In genomic region chr3:194344012-194344411, GRCh38 we compare ENCODE assay signal across 8 cellular contexts. TPM values are rescaled to one million over a fixed set of nuclear protein-coding genes. Genes with fewer than 3 reads are reported as not detected.
DNase-seq lines count a peak whose midpoint lies in the region; ATAC-seq and TF ChIP-seq lines count a peak whose summit lies in the region.

No MANE protein-coding gene starts in this region.

- POLR2A ChIA-PET in RWPE1 (lab: Yijun Ruan, JAX; ENCODE audit: low non-redundant PET): no interaction called here

- TF ChIP-seq CTCF in RWPE1 (conservative IDR thresholded peaks at IDR 0.05; ENCODE audit: low read depth): peak; percentile 97

- CTCF ChIA-PET in RWPE1 (lab: Yijun Ruan, JAX): interaction anchor here (0.6 to 2.7 kb wide), 37 partner anchors 8 to 1009 kb away, joined by 3 to 20 read pairs (median 4); partner anchors contain the start of gene LRRC15

- intact Hi-C loops in aorta (cut with DNase I): loop anchor here in 1 of 2 donors (10.0 kb wide), 1 partner anchor 559 kb away; no protein-coding TSS in a partner anchor

- H3K27me3 ChIP-seq in aorta (ENCODE audit: control insufficient read depth in 1 of 2, insufficient read depth in 2 of 2, low read length in 1 of 2): no peaks in the 10 kb centered on the region

- no peaks in the 10 kb centered on the region for H3K36me3 ChIP-seq in aorta (ENCODE audit: control insufficient read depth in 1 of 2, insufficient read depth in 2 of 2, low read length in 1 of 2)

- WGBS in aorta, 2 donors: 35 to 36% methylated on average over 9 of the region's 9 CpGs

- peak; percentile 62 for ATAC-seq in HG03432 (IDR thresholded peaks at IDR 0.05; ENCODE audit: unreplicated experiment)
- peak; percentile 71 for ATAC-seq in aorta (ENCODE audit: low FRiP score)

- DNase-seq in ELR (ENCODE audit: low read depth): peak; percentile 69
- DNase-seq in RWPE1 (ENCODE audit: low spot score): peak; percentile 79
- peak; percentile 50 for DNase-seq in activated T-helper 9 cell treated with anti-CD3 and anti-CD28 coated beads, Interleukin-2, amount 50 U/mL, for 16 hours (ENCODE audit: low read depth)
- peak; percentile 65 for DNase-seq in glomerular visceral epithelial cell (ENCODE audit: extremely low spot score)
- DNase-seq in pons (ENCODE audit: low spot score): peak; percentile 41
- DNase-seq in aorta: peak; percentile 83 to 93
- no peak for DNase-seq in dedifferentiated amniotic fluid mesenchymal stem cell (ENCODE audit: extremely low spot score)

- H3K9me3 ChIP-seq in aorta (ENCODE audit: control insufficient read depth, low read length): no peaks in the 10 kb centered on the region

- H3K27ac ChIP-seq in RWPE1 (no peak overlapping the region), aorta (ENCODE audit: low read depth in 1 of 2, low read length in 2 of 2) (no peak overlapping the region)

- no peak overlapping the region for H3K4me3 ChIP-seq in aorta (ENCODE audit: low read length in 2 of 2)

- H3K4me1 ChIP-seq in aorta (ENCODE audit: control insufficient read depth in 1 of 2, insufficient read depth in 2 of 2, low read length in 2 of 2): no peaks in the 10 kb centered on the region

RNA-seq across cellular contexts. Expression of gene CPN2, which starts 7.1 kb away (rescaled TPM):
- not detected for total RNA-seq in aorta
- not detected for polyA plus RNA-seq in aorta

RNA-seq across cellular contexts. Expression of gene LRRC15, which starts 25.5 kb away (rescaled TPM):
- under 1 TPM; 0.06 to 0.54 TPM for total RNA-seq in aorta
- polyA plus RNA-seq in aorta: not detected

RNA-seq across cellular contexts. Expression of gene GP5, which starts 55.1 kb away (rescaled TPM):
- under 1 TPM; 0.19 to 0.33 TPM for total RNA-seq in aorta
- under 1 TPM in 1 of 2 donors, not detected in 1; 0.15 TPM for polyA plus RNA-seq in aorta
